ENCODE assay signal across 1 cellular context in the genomic region with DNA sequence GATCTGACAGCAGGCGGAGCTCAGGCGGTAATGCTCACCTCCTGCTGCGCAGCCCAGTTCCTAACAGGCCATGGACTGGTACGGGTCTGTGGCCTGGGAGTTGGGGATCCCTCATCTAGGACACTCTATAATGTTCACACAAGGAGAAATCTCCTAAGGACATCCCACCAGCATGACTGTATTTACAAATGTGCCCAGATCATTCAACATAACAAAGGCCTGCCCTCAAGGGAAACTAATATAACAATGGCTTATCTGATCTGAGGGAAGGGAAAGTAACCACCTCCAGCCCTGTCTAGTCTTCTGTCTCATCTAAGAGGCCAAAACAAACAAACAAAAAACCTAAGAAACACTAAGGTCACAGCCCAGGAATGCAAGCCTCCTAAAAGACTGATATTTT.
TF ChIP-seq lines count a peak whose summit lies in the region.

No MANE protein-coding gene starts in this region.

TF ChIP-seq in IMR-90, 13 proteins besides CTCF, POLR2A, EP300 and RAD21 (continued from another document):
- TF ChIP-seq, protein P1, sequence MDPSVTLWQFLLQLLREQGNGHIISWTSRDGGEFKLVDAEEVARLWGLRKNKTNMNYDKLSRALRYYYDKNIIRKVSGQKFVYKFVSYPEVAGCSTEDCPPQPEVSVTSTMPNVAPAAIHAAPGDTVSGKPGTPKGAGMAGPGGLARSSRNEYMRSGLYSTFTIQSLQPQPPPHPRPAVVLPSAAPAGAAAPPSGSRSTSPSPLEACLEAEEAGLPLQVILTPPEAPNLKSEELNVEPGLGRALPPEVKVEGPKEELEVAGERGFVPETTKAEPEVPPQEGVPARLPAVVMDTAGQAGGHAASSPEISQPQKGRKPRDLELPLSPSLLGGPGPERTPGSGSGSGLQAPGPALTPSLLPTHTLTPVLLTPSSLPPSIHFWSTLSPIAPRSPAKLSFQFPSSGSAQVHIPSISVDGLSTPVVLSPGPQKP (IDR thresholded peaks at IDR 0.05; ENCODE audit: borderline replicate concordance, low read depth, low read length), result no peak
- TF ChIP-seq MAFK (IDR thresholded peaks at IDR 0.05; ENCODE audit: low read depth, low read length), result no peak
- TF ChIP-seq NFE2L2 (IDR thresholded peaks at IDR 0.05; ENCODE audit: low read depth, low read length), result no peak
- TF ChIP-seq BHLHE40 (IDR thresholded peaks at IDR 0.05; ENCODE audit: low read depth, low read length), result no peak
- TF ChIP-seq MAZ (IDR thresholded peaks at IDR 0.05; ENCODE audit: borderline replicate concordance, low read depth, low read length), result no peak
- no peak for TF ChIP-seq MXI1 (IDR thresholded peaks at IDR 0.05; ENCODE audit: borderline replicate concordance, low read depth, low read length)
- no peak for TF ChIP-seq RFX5 (IDR thresholded peaks at IDR 0.05; ENCODE audit: low read depth, low read length)
- TF ChIP-seq FOS (IDR thresholded peaks at IDR 0.05; ENCODE audit: low read depth, low read length), result no peak
